Comparison of ENCODE assay signal across 14 cellular contexts in genomic region chr12:122495258-122495657, GRCh38.
"Had no signal": no experiment of that assay in that cellular context is flagged by ENCODE, and none has a peak within 500 bp of the region (broad histone marks: within the 10 kb centered on the region; RNA-seq: fewer than 3 reads in every experiment).

No MANE protein-coding gene starts in this region.

- H3K9me3 Mint-ChIP-seq: activated CD8-positive, alpha-beta T cell treated with anti-CD3 and anti-CD28 coated beads for 36 hours; activated naive CD4-positive, alpha-beta T cell treated with anti-CD3 and anti-CD28 coated beads for 36 hours; activated T-helper 2 cell treated with anti-CD3 and anti-CD28 coated beads, Interferon-gamma antibody, Interleukin-2, Interleukin-4, amounts not matched to agents 10 μg/mL and 5 μg/mL and 100 μg/mL, durations not matched to agents 14 hours and 24 hours and 36 hours had no signal

- DNase-seq: activated CD4-positive, alpha-beta T cell treated with anti-CD3 and anti-CD28 coated beads for 48 hours; activated CD8-positive, alpha-beta memory T cell treated with anti-CD3 and anti-CD28 coated beads, Interleukin-2, amount 50 U/mL, for 48 hours; activated CD8-positive, alpha-beta T cell treated with anti-CD3 and anti-CD28 coated beads for 36 hours; activated naive CD4-positive, alpha-beta T cell treated with anti-CD3 and anti-CD28 coated beads for 36 hours; dermis blood vessel endothelial cell; gastrocnemius medialis; heart left ventricle; left cardiac atrium; lower lobe of right lung; midbrain; stimulated activated CD4-positive, alpha-beta T cell treated with anti-CD3 and anti-CD28 coated beads, Interleukin-1b, Interleukin-23, amount 100 ng/mL, for 48 hours; uterus; WERI-Rb-1 had no signal

- ATAC-seq: activated CD8-positive, alpha-beta T cell treated with anti-CD3 and anti-CD28 coated beads for 36 hours; gastrocnemius medialis; heart left ventricle; left cardiac atrium; lower lobe of right lung had no signal

- H3K27me3 ChIP-seq: gastrocnemius medialis, heart left ventricle, uterus had no signal

- H3K27me3 Mint-ChIP-seq: activated CD8-positive, alpha-beta T cell treated with anti-CD3 and anti-CD28 coated beads for 36 hours had no signal

- H3K27ac Mint-ChIP-seq: activated CD8-positive, alpha-beta T cell treated with anti-CD3 and anti-CD28 coated beads for 36 hours; activated naive CD4-positive, alpha-beta T cell treated with anti-CD3 and anti-CD28 coated beads for 36 hours; activated T-helper 2 cell treated with anti-CD3 and anti-CD28 coated beads, Interferon-gamma antibody, Interleukin-2, Interleukin-4, amounts not matched to agents 10 μg/mL and 5 μg/mL and 100 μg/mL, durations not matched to agents 14 hours and 24 hours and 36 hours had no signal

- H3K4me3 Mint-ChIP-seq: activated CD8-positive, alpha-beta T cell treated with anti-CD3 and anti-CD28 coated beads for 36 hours; activated naive CD4-positive, alpha-beta T cell treated with anti-CD3 and anti-CD28 coated beads for 36 hours had no signal

- H3K27ac ChIP-seq: heart left ventricle, lower lobe of right lung, uterus, WERI-Rb-1 had no signal

- H3K4me3 ChIP-seq: gastrocnemius medialis, heart left ventricle, lower lobe of right lung, uterus had no signal

- H3K9me3 ChIP-seq: gastrocnemius medialis, heart left ventricle, lower lobe of right lung, uterus had no signal

- H3K36me3 ChIP-seq: uterus had no signal
